ENCODE assay signal across 8 cellular contexts in genomic region chrX:96372313-96373046, GRCh38.
A peak's percentile ranks its signal among the peaks of the same experiment; 100 is the strongest.
DNase-seq lines count a peak whose midpoint lies in the region; ATAC-seq and TF ChIP-seq lines count a peak whose summit lies in the region.

No MANE protein-coding gene starts in this region.

- H3K9ac ChIP-seq in IMR-90 (ENCODE audit: low read depth, low read length), result no peak overlapping the region

- no peaks in the 10 kb centered on the region for H4K20me1 ChIP-seq in IMR-90 (ENCODE audit: insufficient read depth, low read length)

- H3K4me1 ChIP-seq in IMR-90 (ENCODE audit: control insufficient read depth, insufficient read depth, low read length), result peaks cover 2% of the 10 kb centered on the region; the same call in 1 of the 2 replicates

- no peak overlapping the region for H3K4me3 ChIP-seq in IMR-90 (ENCODE audit: insufficient read depth, low read depth, low read length)

- no peak overlapping the region for H2AK9ac ChIP-seq in IMR-90 (replicated peaks; ENCODE audit: low read depth, low read length, poor library complexity)

- no peak overlapping the region for H2BK120ac ChIP-seq in IMR-90 (ENCODE audit: low read depth, low read length)

- H3K56ac ChIP-seq in IMR-90 (ENCODE audit: extremely low read depth, insufficient read depth, low read length), result no peak overlapping the region

- CTCF ChIA-PET in IMR-90 (lab: Yijun Ruan, JAX), result interaction anchor here (1.4 kb wide), 1 partner anchor 367 kb away, joined by 3 read pairs; no protein-coding TSS in a partner anchor

- no CpG with 5 or more reads among the region's 7 CpGs for WGBS in IMR-90 (ENCODE audit: extremely low coverage in 2 of 2, insufficient read length in 1 of 2), 2 experiments

- no peak overlapping the region for H3K4ac ChIP-seq in IMR-90 (ENCODE audit: low read depth, low read length)

- peak; percentile 88 for ATAC-seq in IMR-90 (ENCODE audit: low read depth)
- ATAC-seq in sciatic nerve, result peak; percentile 68
- no peak for ATAC-seq in GM21423 (IDR thresholded peaks at IDR 0.05; ENCODE audit: unreplicated experiment)

- H2BK15ac ChIP-seq in IMR-90 (ENCODE audit: low read depth, low read length), result no peak overlapping the region

- no peaks in the 10 kb centered on the region for H3K36me3 ChIP-seq in IMR-90 (ENCODE audit: control insufficient read depth, insufficient read depth, low read length)

- no peak overlapping the region for H4K91ac ChIP-seq in IMR-90 (ENCODE audit: insufficient read depth, low read depth, low read length)

- no peak overlapping the region for H3K18ac ChIP-seq in IMR-90 (ENCODE audit: low read depth, low read length)

- in situ Hi-C loops in IMR-90 (cut with MboI; ENCODE audit: low sequenced_read_pairs), result no loop called here

- no peaks in the 10 kb centered on the region for H3K27me3 ChIP-seq in IMR-90 (ENCODE audit: control insufficient read depth, insufficient read depth, low read length)

- TF ChIP-seq CTCF in IMR-90 (conservative IDR thresholded peaks at IDR 0.05; ENCODE audit: low read depth, low read length), result peak; percentile 76

- no peak overlapping the region for H2BK20ac ChIP-seq in IMR-90 (ENCODE audit: low read depth, low read length)

- no peak overlapping the region for H4K8ac ChIP-seq in IMR-90 (ENCODE audit: low read depth in 2 of 2, low read length in 2 of 2)

- DNase-seq in NCI-H748 (lab: John Stamatoyannopoulos, UW; ENCODE audit: unreplicated experiment) (peak; percentile 10), NCI-H748 treated with DMSO at 0.1 percent for 48 hours (lab: John Stamatoyannopoulos, UW) (no peak), IMR-90 (peak; percentile 70), SK-N-DZ (ENCODE audit: low spot score) (peak; percentile 10), foreskin melanocyte (peak; percentile 25), sciatic nerve (ENCODE audit: low spot score) (no peak), putamen (ENCODE audit: low spot score) (no peak)

- H2AK5ac ChIP-seq in IMR-90 (ENCODE audit: low read depth, low read length), result no peak overlapping the region

- H3K27ac ChIP-seq in IMR-90 (ENCODE audit: insufficient read depth, low read length), result no peak overlapping the region

- peak; percentile 81 for TF ChIP-seq RAD21 in IMR-90 (IDR thresholded peaks at IDR 0.05; ENCODE audit: low read length)

- POLR2A ChIA-PET in IMR-90 (lab: Charles Lee; ENCODE audit: unreplicated experiment), result no interaction called here

- H3K14ac ChIP-seq in IMR-90 (replicated peaks; ENCODE audit: low read depth, low read length), result no peak overlapping the region

- H3K79me1 ChIP-seq in IMR-90 (ENCODE audit: low read depth in 1 of 2, low read length in 2 of 2), result no peaks in the 10 kb centered on the region

- dilution Hi-C loops in IMR-90 (cut with HindIII; ENCODE audit: low sequenced_read_pairs, unreplicated experiment), result no loop called here

- no TSS peak for BruUV-seq in IMR-90 (replicated peaks; lab: Mats Ljungman, UMichigan)

- no peak overlapping the region for H2BK5ac ChIP-seq in IMR-90 (ENCODE audit: low read depth, low read length, poor library complexity, severe bottlenecking)

- no peak overlapping the region for H2AFZ ChIP-seq in IMR-90 (replicated peaks; ENCODE audit: low read length, poor library complexity)

- no peaks in the 10 kb centered on the region for H3K9me3 ChIP-seq in IMR-90 (ENCODE audit: control insufficient read depth, insufficient read depth, low read length)

- H3K4me2 ChIP-seq in IMR-90 (ENCODE audit: low read depth, low read length), result no peak overlapping the region

- no peak overlapping the region for H3K23ac ChIP-seq in IMR-90 (ENCODE audit: low read depth, low read length)

- intact Hi-C loops in IMR-90 (cut with micrococcal nuclease), result loop anchor here (1.0 to 10.0 kb wide), 5 partner anchors 190 to 1312 kb away; partner anchors contain the start of gene DIAPH2
- intact Hi-C loops in sciatic nerve (cut with DNase I), result no loop called here

- no peaks in the 10 kb centered on the region for H3K9me1 ChIP-seq in IMR-90 (ENCODE audit: insufficient read depth, low read length)

- TF ChIP-seq POLR2A in IMR-90 (IDR thresholded peaks at IDR 0.05; ENCODE audit: low read depth, low read length), result no peak

- no peak overlapping the region for H4K5ac ChIP-seq in IMR-90 (ENCODE audit: low read depth, low read length)

TF ChIP-seq in IMR-90, 13 proteins besides CTCF, POLR2A, EP300 and RAD21:
- TF ChIP-seq USF2 (IDR thresholded peaks at IDR 0.05; ENCODE audit: low read depth, low read length) (no peak), RFX5 (IDR thresholded peaks at IDR 0.05; ENCODE audit: low read depth, low read length) (no peak), SMC3 (IDR thresholded peaks at IDR 0.05; ENCODE audit: low read depth, low read length) (peak; percentile 70), NFE2L2 (IDR thresholded peaks at IDR 0.05; ENCODE audit: low read depth, low read length) (no peak)

Comparison
In these comparisons a context has a peak if more than half of its experiments do, and no peak if none do; other contexts are left out.
1. DNase-seq: peak in NCI-H748 (single experiment), IMR-90 (single experiment), SK-N-DZ (single experiment) and foreskin melanocyte (single experiment); none in NCI-H748 treated with DMSO at 0.1 percent for 48 hours (single experiment), sciatic nerve (single experiment) and putamen (single experiment).